20 cellular contexts compared by ENCODE assay signal in the genomic region with DNA sequence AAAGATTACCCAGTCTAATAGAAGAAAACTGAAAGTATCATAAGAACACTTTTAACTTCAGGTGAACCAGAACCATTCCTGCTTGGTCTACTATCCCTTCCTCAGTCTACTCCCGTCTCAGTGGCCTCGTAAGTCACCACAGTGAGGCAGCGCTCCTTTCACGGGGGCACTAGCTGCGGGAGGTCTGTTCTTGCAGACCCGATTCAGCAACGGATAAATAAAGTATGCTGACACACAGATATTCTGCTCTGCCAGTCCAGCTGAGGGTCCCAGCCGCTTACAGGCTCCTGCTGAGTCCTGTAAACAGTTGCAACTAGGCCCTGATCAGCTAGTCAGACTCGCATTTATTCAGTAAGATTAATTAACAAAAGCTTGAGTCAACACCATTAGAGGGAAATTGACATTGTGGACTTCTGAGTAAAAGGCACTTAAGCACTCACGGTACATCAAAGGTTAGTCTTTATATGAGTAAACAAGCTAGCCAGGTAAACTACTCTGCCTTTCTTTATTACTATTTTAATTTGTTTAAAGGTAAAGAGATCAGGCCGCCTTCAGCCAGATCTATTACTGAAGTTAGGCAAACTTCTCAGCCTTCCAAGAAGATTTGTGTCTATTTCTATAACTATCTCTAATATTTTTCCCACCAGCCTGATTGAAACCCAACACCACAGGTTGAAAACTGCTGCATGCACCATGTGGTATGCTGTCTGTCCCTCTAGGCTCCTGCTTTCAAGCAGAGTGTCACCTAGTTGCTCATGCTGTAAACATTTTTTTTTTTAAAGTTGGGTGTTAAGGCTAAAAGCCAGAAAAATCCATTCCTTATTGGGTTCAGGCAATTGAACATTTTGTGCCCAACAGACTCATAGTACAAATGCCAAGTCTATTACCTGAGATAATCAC.
DNase-seq lines count a peak whose midpoint lies in the region; TF ChIP-seq lines count a peak whose summit lies in the region.
"Had no signal": no experiment of that assay in that cellular context is flagged by ENCODE, and none has a peak within 500 bp of the region (broad histone marks: within the 10 kb centered on the region; RNA-seq: fewer than 3 reads in every experiment).

No MANE protein-coding gene starts in this region.

- TF ChIP-seq CTCF in testis (IDR thresholded peaks at IDR 0.05): no peak

- no peak overlapping the region for H3K9ac ChIP-seq in NT2/D1 (ENCODE audit: insufficient read length, low read depth)
- H3K9ac ChIP-seq: BLaER1 treated with 17β-estradiol and CSF1 and Interleukin-3, amounts not matched to agents 10 nM and 100 nM had no signal

- H3K27me3 ChIP-seq in NT2/D1 (ENCODE audit: insufficient read depth, insufficient read length) (no peaks in the 10 kb centered on the region), testis (no peaks in the 10 kb centered on the region)
- H3K27me3 ChIP-seq: BLaER1 treated with 17β-estradiol and CSF1 and Interleukin-3, amounts not matched to agents 10 nM and 100 nM; gastroesophageal sphincter; upper lobe of right lung had no signal

- 69 to 72% methylated on average over 11 of the region's 11 CpGs for WGBS in testis, 2 donors

- H3K4me1 ChIP-seq in NT2/D1 (ENCODE audit: insufficient read depth, insufficient read length) (peaks cover 4% of the 10 kb centered on the region), testis (no peaks in the 10 kb centered on the region)
- H3K4me1 ChIP-seq: gastroesophageal sphincter, lower lobe of right lung, upper lobe of right lung had no signal

- TF ChIP-seq POLR2A in testis (IDR thresholded peaks at IDR 0.05): no peak

- peak; percentile 9 for DNase-seq in NCI-H187 treated with DMSO at 0.1 percent for 48 hours (lab: John Stamatoyannopoulos, UW)
- DNase-seq in NCI-H187 (lab: John Stamatoyannopoulos, UW): no peak
- DNase-seq in NCI-H2081 (lab: John Stamatoyannopoulos, UW): peak; percentile 90 to 98
- DNase-seq in NT2/D1 (ENCODE audit: low read depth, low spot score): peak; percentile 40
- peak; percentile 11 for DNase-seq in retina
- no peak for DNase-seq in MV-4-11 (lab: John Stamatoyannopoulos, UW)
- no peak for DNase-seq in effector CD8-positive, alpha-beta T cell (lab: John Stamatoyannopoulos, UW)
- DNase-seq in testis: no peak
- DNase-seq: activated CD4-positive, alpha-beta T cell treated with anti-CD3 and anti-CD28 coated beads for 4 hours; activated CD8-positive, alpha-beta memory T cell treated with anti-CD3 and anti-CD28 coated beads, Interleukin-2, amount 50 U/mL, for 48 hours; activated naive CD4-positive, alpha-beta T cell treated with Interleukin-2 at 50 U/mL for 16 hours; DND-41; KBM-7; lower lobe of right lung; naive thymus-derived CD4-positive, alpha-beta T cell; stimulated activated naive CD4-positive, alpha-beta T cell treated with Interleukin-2 at 50 U/mL for 16 hours; upper lobe of right lung had no signal

- H3K36me3 ChIP-seq in NT2/D1 (ENCODE audit: insufficient read depth, insufficient read length, low read length) (peaks cover 52% of the 10 kb centered on the region), testis (ENCODE audit: low read depth, missing control alignments) (no peaks in the 10 kb centered on the region)

- H3K4me3 ChIP-seq in NT2/D1 (ENCODE audit: insufficient read length, low read depth) (no peak overlapping the region), testis (no peak overlapping the region)
- H3K4me3 ChIP-seq: BLaER1 treated with 17β-estradiol and CSF1 and Interleukin-3, amounts not matched to agents 10 nM and 100 nM; gastroesophageal sphincter; lower lobe of right lung; upper lobe of right lung had no signal

- H3K9me3 ChIP-seq in NT2/D1 (ENCODE audit: insufficient read depth, low read length): no peaks in the 10 kb centered on the region
- H3K9me3 ChIP-seq in testis: no peaks in the 10 kb centered on the region
- H3K9me3 ChIP-seq: BLaER1 treated with 17β-estradiol and CSF1 and Interleukin-3, amounts not matched to agents 10 nM and 100 nM; gastroesophageal sphincter; lower lobe of right lung; upper lobe of right lung had no signal

- intact Hi-C loops in testis (cut with DNase I; ENCODE audit: low total_unique reads): no loop called here

- no peak overlapping the region for H3K27ac ChIP-seq in testis
- H3K27ac ChIP-seq: BLaER1 treated with 17β-estradiol and CSF1 and Interleukin-3, amounts not matched to agents 10 nM and 100 nM; epithelial cell of prostate; gastroesophageal sphincter; lower lobe of right lung; upper lobe of right lung had no signal

Comparison
In these comparisons a context has a peak if more than half of its experiments do, and no peak if none do; other contexts are left out.
1. DNase-seq: peak in NCI-H187 treated with DMSO at 0.1 percent for 48 hours (single experiment), NCI-H2081 (2 of 2), NT2/D1 (single experiment) and retina (single experiment); none in NCI-H187 (0 of 2), MV-4-11 (single experiment), effector CD8-positive, alpha-beta T cell (single experiment) and testis (single experiment).